Comparison of ENCODE assay signal across 8 cellular contexts in the genomic region with DNA sequence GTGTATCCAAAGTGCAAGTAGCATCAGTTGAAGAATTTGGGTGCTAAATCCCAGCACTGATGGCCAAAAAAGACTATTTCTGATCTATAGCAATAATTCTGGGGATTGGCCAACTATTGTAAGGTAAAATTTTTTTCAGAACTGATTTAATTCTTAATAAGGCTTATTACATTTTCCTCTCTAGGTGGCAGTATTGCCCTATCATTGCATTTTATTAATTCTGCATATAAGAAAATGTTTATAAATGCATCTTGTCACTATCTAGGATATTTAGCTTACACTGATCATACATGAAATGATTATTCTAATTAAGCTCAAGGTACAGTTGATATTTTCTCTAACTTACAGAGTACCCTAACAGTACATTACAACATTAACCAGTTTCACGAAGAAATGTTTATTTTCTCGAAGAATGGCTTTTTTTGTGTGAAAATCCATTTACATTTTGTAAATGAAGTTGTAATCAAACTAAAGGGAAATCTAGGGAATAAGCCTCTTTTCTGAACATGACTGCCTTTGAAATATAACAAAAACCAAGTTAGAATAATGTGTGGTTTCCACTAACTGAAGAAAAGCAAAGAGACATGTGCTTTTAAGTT. TPM values are rescaled to one million over a fixed set of nuclear protein-coding genes. Genes with fewer than 3 reads are reported as not detected.
A peak's percentile ranks its signal among the peaks of the same experiment; 100 is the strongest.
DNase-seq lines count a peak whose midpoint lies in the region; ATAC-seq and TF ChIP-seq lines count a peak whose summit lies in the region.

No MANE protein-coding gene starts in this region.

- peaks cover 8% of the 10 kb centered on the region for H3K9me3 ChIP-seq in suprapubic skin

- 97% methylated on average over 2 of the region's 2 CpGs for WGBS in suprapubic skin

- H3K27me3 ChIP-seq in suprapubic skin: no peaks in the 10 kb centered on the region

- TF ChIP-seq EP300 in suprapubic skin (IDR thresholded peaks at IDR 0.05): no peak

- no peak overlapping the region for H3K27ac ChIP-seq in suprapubic skin

- peak; percentile 18 to 22 for TF ChIP-seq CTCF in suprapubic skin (IDR thresholded peaks at IDR 0.05)

- no peak for ATAC-seq in HG02970 (IDR thresholded peaks at IDR 0.05; ENCODE audit: low FRiP score, unreplicated experiment)

- peak; percentile 37 for DNase-seq in CD1c-positive myeloid dendritic cell (ENCODE audit: extremely low spot score)
- peak; percentile 26 for DNase-seq in HT1080 (ENCODE audit: low read depth)
- DNase-seq in SK-N-DZ (ENCODE audit: low spot score): peak; percentile 45
- DNase-seq in foreskin melanocyte: peak; percentile 16
- DNase-seq in suprapubic skin (ENCODE audit: low spot score in 2 of 2): no peak
- no peak for DNase-seq in H4 (ENCODE audit: low spot score)
- no peak for DNase-seq in D341Med (ENCODE audit: low spot score)

- no peak overlapping the region for H3K4me3 ChIP-seq in suprapubic skin

- no peak for TF ChIP-seq POLR2A in suprapubic skin (IDR thresholded peaks at IDR 0.05)

- H3K4me1 ChIP-seq in suprapubic skin: no peaks in the 10 kb centered on the region

- peaks cover 7% of the 10 kb centered on the region for H3K36me3 ChIP-seq in suprapubic skin

RNA-seq across cellular contexts. Expression of a gene that starts 11.0 kb away (rescaled TPM):
- 0.03 and 0.23 TPM in 2 replicates for total RNA-seq in HT1080 (2014; rRNA removed; shearing (Covaris generic))
- polyA plus RNA-seq in HT1080 (2015; cell fraction: cytosol; rRNA removed): 0.01 and 0.05 TPM in 2 replicates
- polyA plus RNA-seq in HT1080 (2015; cell fraction: nucleus; rRNA removed): 0.24 and 0.35 TPM in 2 replicates
- polyA plus RNA-seq in SK-N-DZ (2014; cell fraction: cytosol; rRNA removed): under 0.01 TPM in 1 of 2 replicates, not detected in the other
- polyA plus RNA-seq in SK-N-DZ (2014; cell fraction: nucleus; rRNA removed): 0.05 and 0.06 TPM in 2 replicates
- total RNA-seq in suprapubic skin: 1 to 10 TPM in 1 of 4 donors, under 1 TPM in 3; 0.21 to 2.1 (median 0.76) TPM
- not detected in 2 replicates for total RNA-seq in H4 (2014; rRNA removed; shearing (Covaris generic))

Comparison
In these comparisons a context has a peak if more than half of its experiments do, and no peak if none do; other contexts are left out.
1. DNase-seq: peak in CD1c-positive myeloid dendritic cell (single experiment), HT1080 (single experiment), SK-N-DZ (single experiment) and foreskin melanocyte (single experiment); none in suprapubic skin (0 of 2), H4 (single experiment) and D341Med (single experiment).